In the genomic region with DNA sequence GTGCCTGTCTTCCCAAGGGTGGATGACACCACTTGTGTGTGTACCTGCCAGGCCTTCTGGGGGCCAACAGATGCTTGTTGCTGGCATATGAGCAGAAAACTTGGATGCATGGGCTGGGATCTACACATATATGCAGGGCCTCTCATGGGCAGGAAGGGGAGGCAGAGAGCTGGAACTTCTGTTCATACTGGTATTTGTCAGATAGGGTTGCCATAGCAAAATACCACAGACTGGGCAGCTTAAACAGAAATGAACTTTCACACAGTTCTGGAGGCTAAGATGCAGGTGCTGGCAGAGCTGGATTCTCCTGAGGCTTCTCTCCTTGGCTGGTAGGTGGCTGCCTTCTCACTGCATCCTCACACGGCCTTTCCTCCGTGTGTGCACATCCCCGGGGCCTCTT, we compare ENCODE assay signal across 23 cellular contexts.
DNase-seq lines count a peak whose midpoint lies in the region; ATAC-seq and TF ChIP-seq lines count a peak whose summit lies in the region.
"Had no signal": no experiment of that assay in that cellular context is flagged by ENCODE, and none has a peak within 500 bp of the region (broad histone marks: within the 10 kb centered on the region; RNA-seq: fewer than 3 reads in every experiment).

No MANE protein-coding gene starts in this region.

- TF ChIP-seq POLR2A in body of pancreas (IDR thresholded peaks at IDR 0.05) (no peak), Peyer's patch (IDR thresholded peaks at IDR 0.05) (no peak)

- peak; percentile 71 for ATAC-seq in body of pancreas
- ATAC-seq: activated CD4-positive, alpha-beta T cell treated with anti-CD3 and anti-CD28 coated beads for 36 hours; activated CD8-positive, alpha-beta memory T cell treated with anti-CD3 and anti-CD28 coated beads, Interleukin-2, amount 10 ng/mL, durations not matched to agents 7 days and 5 days; activated naive CD8-positive, alpha-beta T cell treated with anti-CD3 and anti-CD28 coated beads, Interleukin-2, amount 50 U/mL, for 24 hours; activated T-helper 17 cell treated with anti-CD3 and anti-CD28 coated beads, Interleukin-2, amount 50 U/mL, for 72 hours had no signal

- no peaks in the 10 kb centered on the region for H3K9me3 ChIP-seq in body of pancreas
- H3K9me3 ChIP-seq in WERI-Rb-1 (ENCODE audit: severe bottlenecking), result no peaks in the 10 kb centered on the region
- H3K9me3 ChIP-seq in Peyer's patch, result no peaks in the 10 kb centered on the region
- H3K9me3 ChIP-seq: HAP-1 had no signal

- H3K27ac ChIP-seq in body of pancreas (no peak overlapping the region), WERI-Rb-1 (no peak overlapping the region), Peyer's patch (no peak overlapping the region)

- DNase-seq in EH (ENCODE audit: low read depth), result peak; percentile 10
- DNase-seq in MV-4-11 (lab: John Stamatoyannopoulos, UW), result peak; percentile 42
- DNase-seq in body of pancreas, result peak; percentile 12 to 46 (median 21)
- DNase-seq in mucosa of gallbladder (ENCODE audit: low spot score), result peak; percentile 11
- DNase-seq in cerebellar nuclear complex (lab: John Stamatoyannopoulos, UW), result no peak
- DNase-seq in NCI-H526 treated with DMSO at 0.1 percent for 48 hours (lab: John Stamatoyannopoulos, UW), result no peak
- DNase-seq in WERI-Rb-1, result no peak
- no peak for DNase-seq in Peyer's patch
- DNase-seq: activated CD4-positive, alpha-beta T cell treated with anti-CD3 and anti-CD28 coated beads for 36 hours; activated CD8-positive, alpha-beta memory T cell treated with anti-CD3 and anti-CD28 coated beads, Interleukin-2, amount 10 ng/mL, durations not matched to agents 7 days and 5 days; activated naive CD8-positive, alpha-beta T cell treated with anti-CD3 and anti-CD28 coated beads, Interleukin-2, amount 50 U/mL, for 24 hours; effector memory CD4-positive, alpha-beta T cell; head of caudate nucleus; islet precursor cell; natural killer cell; NCI-H187 treated with DMSO at 0.1 percent for 48 hours; NCI-H510A; posterior cingulate gyrus; stimulated activated CD4-positive, alpha-beta T cell treated with anti-CD3 and anti-CD28 coated beads, Interleukin-4, amount 100 ng/mL, for 4 hours; T-helper 9 cell had no signal

- intact Hi-C loops in body of pancreas (cut with DNase I), result no loop called here

- WGBS in body of pancreas, 2 donors, result 30 to 45% methylated on average over 3 of the region's 3 CpGs

- TF ChIP-seq CTCF in body of pancreas (IDR thresholded peaks at IDR 0.05) (peak in 3 of 7 experiments; percentile 30 to 33 (median 31)), WERI-Rb-1 (IDR thresholded peaks at IDR 0.05; ENCODE audit: low read depth, low read length) (no peak), Peyer's patch (IDR thresholded peaks at IDR 0.05) (no peak)

- H3K27me3 ChIP-seq in body of pancreas (no peaks in the 10 kb centered on the region), WERI-Rb-1 (ENCODE audit: insufficient read depth, low read depth, severe bottlenecking) (no peaks in the 10 kb centered on the region), Peyer's patch (no peaks in the 10 kb centered on the region)

- H3K4me1 ChIP-seq in body of pancreas, result peaks cover 6% of the 10 kb centered on the region
- H3K4me1 ChIP-seq in Peyer's patch, result no peaks in the 10 kb centered on the region
- H3K4me1 ChIP-seq: HAP-1 had no signal

- H3K4me3 ChIP-seq in body of pancreas (no peak overlapping the region), WERI-Rb-1 (ENCODE audit: low read depth, low read length) (no peak overlapping the region), Peyer's patch (no peak overlapping the region)
- H3K4me3 ChIP-seq: HAP-1, smooth muscle cell had no signal

- H3K36me3 ChIP-seq in body of pancreas (replicated peaks in 1 of 2; ENCODE audit: insufficient read depth in 1 of 2, low read depth in 2 of 2) (no peaks in the 10 kb centered on the region), WERI-Rb-1 (no peaks in the 10 kb centered on the region), Peyer's patch (no peaks in the 10 kb centered on the region)
- H3K36me3 ChIP-seq: HAP-1 had no signal

Comparison
In these comparisons a context has a peak if more than half of its experiments do, and no peak if none do; other contexts are left out.
1. DNase-seq: peak in EH (single experiment), MV-4-11 (single experiment), body of pancreas (4 of 4) and mucosa of gallbladder (single experiment); none in cerebellar nuclear complex (0 of 2), NCI-H526 treated with DMSO at 0.1 percent for 48 hours (single experiment), WERI-Rb-1 (single experiment) and Peyer's patch (0 of 3).